In the genomic region with DNA sequence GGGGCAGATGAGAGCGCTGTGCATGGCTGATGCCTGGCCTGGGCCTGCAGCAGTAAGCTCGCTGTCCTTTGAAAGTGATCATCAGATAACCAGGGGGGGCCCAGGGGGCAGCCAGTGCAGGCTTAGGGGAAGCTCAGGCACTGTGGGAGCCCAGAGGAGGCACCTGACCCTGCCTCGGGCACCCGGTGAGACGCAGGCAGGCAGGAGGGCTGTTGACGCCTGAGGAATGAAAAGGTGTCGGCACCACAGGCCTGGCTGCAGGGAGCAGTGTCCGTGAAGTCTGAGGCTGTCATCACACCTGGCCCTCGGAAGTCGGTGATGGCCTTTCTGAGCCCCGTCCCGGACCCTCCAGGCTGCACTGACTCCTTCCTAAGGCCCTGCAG, we compare ENCODE assay signal across 27 cellular contexts.
DNase-seq lines count a peak whose midpoint lies in the region; ATAC-seq and TF ChIP-seq lines count a peak whose summit lies in the region.
"Had no signal": no experiment of that assay in that cellular context is flagged by ENCODE, and none has a peak within 500 bp of the region (broad histone marks: within the 10 kb centered on the region; RNA-seq: fewer than 3 reads in every experiment).

No MANE protein-coding gene starts in this region.

- no peak for TF ChIP-seq POLR2A in upper lobe of left lung (IDR thresholded peaks at IDR 0.05)

- WGBS in upper lobe of left lung, 2 donors, result 74 to 85% methylated on average over 8 to 11 of the region's 12 CpGs

- H3K4me1 ChIP-seq in left ventricle myocardium inferior (peaks cover 100% of the 10 kb centered on the region), parathyroid adenoma (peaks cover 84% of the 10 kb centered on the region), upper lobe of left lung (peaks cover 85 to 97% (median 89%) of the 10 kb centered on the region in 4 donors)

- peak overlapping the region; percentile 92 for H3K27ac ChIP-seq in left ventricle myocardium inferior (replicated peaks)
- H3K27ac ChIP-seq in SK-N-MC, result 0 out of 2 replicates have a peak overlapping the region, but pooled peaks have one; percentile 80
- peak overlapping the region; percentile 89 for H3K27ac ChIP-seq in parathyroid adenoma
- H3K27ac ChIP-seq in upper lobe of left lung, result peak overlapping the region; percentile 77 to 86 (median 80)
- H3K27ac ChIP-seq: colonic mucosa, neural progenitor cell, Peyer's patch, WERI-Rb-1 had no signal

- ATAC-seq in upper lobe of left lung (ENCODE audit: low FRiP score in 2 of 2), result no peak
- ATAC-seq: stimulated activated memory B cell treated with anti-CD40 and anti-IgM and Interleukin-4, amounts not matched to agents 10 μg/mL and 1 μg/mL and 100 μg/mL, for 72 hours had no signal

- H3K4me2 ChIP-seq in parathyroid adenoma (ENCODE audit: low read length), result no peak overlapping the region
- H3K4me2 ChIP-seq: neural progenitor cell had no signal

- no peak for TF ChIP-seq CTCF in left ventricle myocardium inferior (IDR thresholded peaks at IDR 0.05; ENCODE audit: borderline replicate concordance)
- no peak for TF ChIP-seq CTCF in parathyroid adenoma (IDR thresholded peaks at IDR 0.05)
- no peak for TF ChIP-seq CTCF in upper lobe of left lung (IDR thresholded peaks at IDR 0.05)

- H3K9ac ChIP-seq in SK-N-MC (ENCODE audit: insufficient read length) (no peak overlapping the region), parathyroid adenoma (peak overlapping the region; percentile 1)
- H3K9ac ChIP-seq: neural progenitor cell had no signal

- H3K4me3 ChIP-seq in left ventricle myocardium inferior (no peak overlapping the region), SK-N-MC (no peak overlapping the region), parathyroid adenoma (ENCODE audit: low read depth, low read length) (no peak overlapping the region), upper lobe of left lung (no peak overlapping the region)
- H3K4me3 ChIP-seq: colonic mucosa, neural progenitor cell, Peyer's patch had no signal

- peaks cover 4% of the 10 kb centered on the region for H3K36me3 ChIP-seq in left ventricle myocardium inferior
- peaks cover 4% of the 10 kb centered on the region; the same call in 1 of the 2 replicates for H3K36me3 ChIP-seq in SK-N-MC (ENCODE audit: insufficient read depth, low read length)
- no peaks in the 10 kb centered on the region for H3K36me3 ChIP-seq in parathyroid adenoma (ENCODE audit: control insufficient read depth, insufficient read depth, low read length)
- H3K36me3 ChIP-seq in upper lobe of left lung, result peaks cover 0 to 10% (median 3%) of the 10 kb centered on the region in 4 donors
- H3K36me3 ChIP-seq: colonic mucosa, neural progenitor cell had no signal

- no peak overlapping the region for H2AFZ ChIP-seq in parathyroid adenoma
- H2AFZ ChIP-seq: neural progenitor cell had no signal

- DNase-seq in left ventricle myocardium inferior (no peak), cardiac septum (ENCODE audit: low spot score) (no peak), SK-N-MC (ENCODE audit: low read depth, low spot score) (no peak), upper lobe of left lung (no peak), NCI-H2107 (lab: John Stamatoyannopoulos, UW) (no peak), HuH-7 (ENCODE audit: low spot score) (no peak)
- DNase-seq in activated CD4-positive, CD25-positive, alpha-beta regulatory T cell treated with anti-CD3 and anti-CD28 coated beads, Interleukin-2, amount 50 U/mL, for 72 hours, result no peak
- DNase-seq: activated CD4-positive, alpha-beta T cell treated with anti-CD3 and anti-CD28 coated beads, Interleukin-2, amount 10 ng/mL, durations not matched to agents 24 days and 14 days; activated effector memory CD4-positive, alpha-beta T cell treated with Interleukin-2 at 50 U/mL for 16 hours; activated T-cell treated with anti-CD3 and anti-CD28 coated beads, Interleukin-2, amount 50 U/mL, for 1 hour; anterior cingulate cortex; effector CD8-positive, alpha-beta T cell; glutamatergic neuron; HCEC 1CT; Karpas-422; NCI-H2081 treated with DMSO at 0.1 percent for 48 hours; NCI-H345; Peyer's patch; SIG-M5; stimulated activated CD4-positive, alpha-beta T cell treated with anti-CD3 and anti-CD28 coated beads, Interleukin-15, amount 100 ng/mL, for 24 hours; substantia nigra; SW 1271; WERI-Rb-1 had no signal

- H3K79me2 ChIP-seq in parathyroid adenoma, result peaks cover 4% of the 10 kb centered on the region

- H3K9me3 ChIP-seq in left ventricle myocardium inferior (replicated peaks), result no peaks in the 10 kb centered on the region
- no peaks in the 10 kb centered on the region for H3K9me3 ChIP-seq in SK-N-MC (ENCODE audit: low read depth, low read length)
- H3K9me3 ChIP-seq in parathyroid adenoma (ENCODE audit: control insufficient read depth, low read length), result no peaks in the 10 kb centered on the region
- H3K9me3 ChIP-seq in upper lobe of left lung, result no peaks in the 10 kb centered on the region
- H3K9me3 ChIP-seq: colonic mucosa, Peyer's patch had no signal

- intact Hi-C loops in left ventricle myocardium inferior (cut with micrococcal nuclease), result loop anchor here (10.0 kb wide), 1 partner anchor 46 kb away; no protein-coding TSS in a partner anchor
- intact Hi-C loops in cardiac septum (cut with DNase I), result loop anchor here (5.0 kb wide), 1 partner anchor 34 kb away; no protein-coding TSS in a partner anchor

- no peak for TF ChIP-seq EP300 in upper lobe of left lung (IDR thresholded peaks at IDR 0.05)

- H3K27me3 ChIP-seq in left ventricle myocardium inferior (ENCODE audit: low read depth) (no peaks in the 10 kb centered on the region), parathyroid adenoma (ENCODE audit: control insufficient read depth, insufficient read depth, low read length) (no peaks in the 10 kb centered on the region), upper lobe of left lung (no peaks in the 10 kb centered on the region)
- H3K27me3 ChIP-seq: colonic mucosa, neural progenitor cell, Peyer's patch had no signal
